In the genomic region with DNA sequence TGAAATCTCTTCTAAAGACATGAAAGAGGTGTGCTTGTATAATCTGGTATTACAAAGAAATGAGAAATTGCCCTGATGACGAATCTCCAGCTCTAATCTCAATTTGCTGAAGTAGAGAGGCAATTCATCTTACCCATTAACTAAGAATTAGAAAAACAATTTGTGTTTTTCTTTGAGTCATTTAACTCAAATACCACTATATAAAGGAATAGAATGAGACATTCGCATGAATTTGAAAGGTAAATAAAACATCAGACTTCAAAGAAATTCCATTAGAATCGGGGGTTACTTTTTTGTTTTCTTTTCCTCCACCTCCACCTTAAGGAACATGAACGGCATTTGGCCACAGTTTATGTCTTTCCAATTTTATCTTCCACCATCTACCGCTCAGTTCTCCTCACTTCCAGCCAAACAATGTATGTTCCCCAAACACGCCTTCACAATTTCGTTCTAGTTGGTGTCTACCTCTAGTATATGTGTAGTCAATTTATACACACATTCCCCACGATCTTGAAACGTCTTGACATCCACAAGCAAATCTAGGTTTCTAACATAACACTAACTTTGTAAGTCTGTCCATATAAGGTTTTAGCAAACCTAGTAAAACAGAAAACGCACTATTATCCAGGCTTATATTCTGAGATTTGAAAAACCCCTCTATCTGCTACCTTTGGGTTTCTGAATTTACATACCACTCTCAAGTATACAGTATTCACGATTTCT, we compare ENCODE assay signal across 1 cellular context.
TF ChIP-seq lines count a peak whose summit lies in the region.

No MANE protein-coding gene starts in this region.

TF ChIP-seq in H1, 55 proteins besides CTCF, POLR2A, EP300 and RAD21:
- TF ChIP-seq BCL11A (IDR thresholded peaks at IDR 0.05; ENCODE audit: low read depth in 2 of 2, low read length in 2 of 2) (no peak), CBX8 (IDR thresholded peaks at IDR 0.05; ENCODE audit: borderline replicate concordance, low read depth, low read length) (no peak), SAP30 (IDR thresholded peaks at IDR 0.05; ENCODE audit: insufficient read depth, insufficient replicate concordance, low read length) (no peak), TEAD4 (IDR thresholded peaks at IDR 0.05; ENCODE audit: low read depth, low read length) (no peak), SIRT6 (IDR thresholded peaks at IDR 0.05; ENCODE audit: low read length) (no peak), SP1 (IDR thresholded peaks at IDR 0.05; ENCODE audit: low read depth, low read length) (no peak), GABPA (IDR thresholded peaks at IDR 0.05; ENCODE audit: borderline replicate concordance, insufficient read depth, low read length) (no peak), POLR2AphosphoS5 (IDR thresholded peaks at IDR 0.05; ENCODE audit: low read depth, low read length) (no peak), ZNF274 (IDR thresholded peaks at IDR 0.05; ENCODE audit: borderline replicate concordance, extremely low read depth, low read length) (no peak), HDAC2 (IDR thresholded peaks at IDR 0.05; ENCODE audit: borderline replicate concordance in 1 of 2, low read depth in 2 of 2, low read length in 2 of 2) (no peak), SP2 (IDR thresholded peaks at IDR 0.05; ENCODE audit: low read length) (no peak), ASH2L (IDR thresholded peaks at IDR 0.05; ENCODE audit: low read length) (no peak), KDM1A (IDR thresholded peaks at IDR 0.05; ENCODE audit: borderline replicate concordance, low read length) (no peak), EZH2 (IDR thresholded peaks at IDR 0.05; ENCODE audit: low read depth, low read length, severe bottlenecking) (no peak), TCF12 (IDR thresholded peaks at IDR 0.05; ENCODE audit: low read depth, low read length) (no peak), RBBP5 (IDR thresholded peaks at IDR 0.05; ENCODE audit: borderline replicate concordance, low read depth, low read length) (no peak), CBX5 (IDR thresholded peaks at IDR 0.05; ENCODE audit: low read depth, low read length) (no peak)
- TF ChIP-seq, protein P1, sequence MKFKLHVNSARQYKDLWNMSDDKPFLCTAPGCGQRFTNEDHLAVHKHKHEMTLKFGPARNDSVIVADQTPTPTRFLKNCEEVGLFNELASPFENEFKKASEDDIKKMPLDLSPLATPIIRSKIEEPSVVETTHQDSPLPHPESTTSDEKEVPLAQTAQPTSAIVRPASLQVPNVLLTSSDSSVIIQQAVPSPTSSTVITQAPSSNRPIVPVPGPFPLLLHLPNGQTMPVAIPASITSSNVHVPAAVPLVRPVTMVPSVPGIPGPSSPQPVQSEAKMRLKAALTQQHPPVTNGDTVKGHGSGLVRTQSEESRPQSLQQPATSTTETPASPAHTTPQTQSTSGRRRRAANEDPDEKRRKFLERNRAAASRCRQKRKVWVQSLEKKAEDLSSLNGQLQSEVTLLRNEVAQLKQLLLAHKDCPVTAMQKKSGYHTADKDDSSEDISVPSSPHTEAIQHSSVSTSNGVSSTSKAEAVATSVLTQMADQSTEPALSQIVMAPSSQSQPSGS (IDR thresholded peaks at IDR 0.05; ENCODE audit: low read length) = no peak
- TF ChIP-seq, protein P2, sequence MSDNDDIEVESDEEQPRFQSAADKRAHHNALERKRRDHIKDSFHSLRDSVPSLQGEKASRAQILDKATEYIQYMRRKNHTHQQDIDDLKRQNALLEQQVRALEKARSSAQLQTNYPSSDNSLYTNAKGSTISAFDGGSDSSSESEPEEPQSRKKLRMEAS (IDR thresholded peaks at IDR 0.05) = no peak
- TF ChIP-seq, protein P3, sequence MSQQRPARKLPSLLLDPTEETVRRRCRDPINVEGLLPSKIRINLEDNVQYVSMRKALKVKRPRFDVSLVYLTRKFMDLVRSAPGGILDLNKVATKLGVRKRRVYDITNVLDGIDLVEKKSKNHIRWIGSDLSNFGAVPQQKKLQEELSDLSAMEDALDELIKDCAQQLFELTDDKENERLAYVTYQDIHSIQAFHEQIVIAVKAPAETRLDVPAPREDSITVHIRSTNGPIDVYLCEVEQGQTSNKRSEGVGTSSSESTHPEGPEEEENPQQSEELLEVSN (IDR thresholded peaks at IDR 0.05) = no peak
TF ChIP-seq in H1: peak in this region for 0.
